12 cellular contexts compared by ENCODE assay signal in genomic region chr11:76602431-76602861, GRCh38.
DNase-seq lines count a peak whose midpoint lies in the region; ATAC-seq and TF ChIP-seq lines count a peak whose summit lies in the region.
"Had no signal": no experiment of that assay in that cellular context is flagged by ENCODE, and none has a peak within 500 bp of the region (broad histone marks: within the 10 kb centered on the region; RNA-seq: fewer than 3 reads in every experiment).

No MANE protein-coding gene starts in this region.

- no peaks in the 10 kb centered on the region for H3K27me3 ChIP-seq in H7 (ENCODE audit: control insufficient read depth, insufficient read depth, low read length)
- H3K27me3 ChIP-seq in hepatocyte, result no peaks in the 10 kb centered on the region
- no peaks in the 10 kb centered on the region for H3K27me3 ChIP-seq in smooth muscle cell (ENCODE audit: low read depth)

- H3K79me2 ChIP-seq in hepatocyte, result no peaks in the 10 kb centered on the region
- no peaks in the 10 kb centered on the region for H3K79me2 ChIP-seq in smooth muscle cell (ENCODE audit: low read depth)

- H3K9me3 ChIP-seq in hepatocyte (ENCODE audit: low read depth) (no peaks in the 10 kb centered on the region), smooth muscle cell (replicated peaks; ENCODE audit: low read depth) (no peaks in the 10 kb centered on the region)

- H3K36me3 ChIP-seq in H7 (replicated peaks; ENCODE audit: control insufficient read depth, insufficient read depth, low read length) (no peaks in the 10 kb centered on the region), hepatocyte (replicated peaks; ENCODE audit: insufficient read depth, low read depth) (no peaks in the 10 kb centered on the region), smooth muscle cell (ENCODE audit: low read depth) (no peaks in the 10 kb centered on the region)

- H2AFZ ChIP-seq in hepatocyte, result no peak overlapping the region
- no peak overlapping the region for H2AFZ ChIP-seq in smooth muscle cell (ENCODE audit: low read depth)
- H2AFZ ChIP-seq: GM23338 had no signal

- no peak overlapping the region for H3K4me3 ChIP-seq in H7 (ENCODE audit: insufficient read depth, low read depth, low read length)
- no peak overlapping the region for H3K4me3 ChIP-seq in hepatocyte
- no peak overlapping the region for H3K4me3 ChIP-seq in smooth muscle cell
- H3K4me3 ChIP-seq: GM23338 had no signal

- no peaks in the 10 kb centered on the region for H4K20me1 ChIP-seq in hepatocyte (ENCODE audit: insufficient read depth, poor library complexity, severe bottlenecking)
- no peaks in the 10 kb centered on the region for H4K20me1 ChIP-seq in smooth muscle cell (ENCODE audit: low read depth)

- TF ChIP-seq CTCF in hepatocyte (IDR thresholded peaks at IDR 0.05; ENCODE audit: poor library complexity) (no peak), smooth muscle cell (IDR thresholded peaks at IDR 0.05; ENCODE audit: borderline replicate concordance, insufficient read depth, poor library complexity, severe bottlenecking) (no peak)

- no peaks in the 10 kb centered on the region for H3K9me2 ChIP-seq in hepatocyte (replicated peaks; ENCODE audit: insufficient read depth)

- WGBS in hepatocyte (ENCODE audit: low lambda C conversion rate, missing lambda C conversion rate), result 45% methylated on average over 8 of the region's 8 CpGs
- WGBS in smooth muscle cell (ENCODE audit: low lambda C conversion rate), result 43% methylated on average over 7 of the region's 8 CpGs

- ATAC-seq in HG02623 (IDR thresholded peaks at IDR 0.05; ENCODE audit: unreplicated experiment), result no peak
- ATAC-seq: GM23338 had no signal

- H3K4me2 ChIP-seq in hepatocyte (no peak overlapping the region), smooth muscle cell (peak overlapping the region; percentile 47)
- H3K4me2 ChIP-seq: GM23338 had no signal

- H3K4me1 ChIP-seq in hepatocyte (ENCODE audit: insufficient read depth) (peaks cover 19% of the 10 kb centered on the region), smooth muscle cell (ENCODE audit: low read depth) (no peaks in the 10 kb centered on the region)

- no peak overlapping the region for H3K9ac ChIP-seq in smooth muscle cell (ENCODE audit: low read depth)

- H3K27ac ChIP-seq in hepatocyte (peak overlapping the region; percentile 80), smooth muscle cell (ENCODE audit: low read depth) (no peak overlapping the region)

- no peaks in the 10 kb centered on the region for H3F3A ChIP-seq in smooth muscle cell (ENCODE audit: low read depth)

- DNase-seq in H7 (peak; percentile 27), amniotic epithelial cell (ENCODE audit: low read depth) (peak; percentile 57), hepatocyte (ENCODE audit: low spot score) (peak; percentile 59), smooth muscle cell (lab: John Stamatoyannopoulos, UW; ENCODE audit: unreplicated experiment) (no peak), HK-2 (ENCODE audit: unreplicated experiment) (no peak), C1 segment of cervical spinal cord (lab: John Stamatoyannopoulos, UW) (no peak)
- no peak for DNase-seq in activated CD4-positive, CD25-positive, alpha-beta regulatory T cell (lab: John Stamatoyannopoulos, UW)
- DNase-seq: activated effector memory CD4-positive, alpha-beta T cell treated with Interleukin-2 at 50 U/mL for 16 hours; DND-41; NK-92 treated with Interleukin-12 subunit alpha and Interleukin-12 subunit beta, amount 100 ng/mL, for 24 hours had no signal

Comparison
In these comparisons a context has a peak if more than half of its experiments do, and no peak if none do; other contexts are left out.
1. DNase-seq: peak in H7 (single experiment), amniotic epithelial cell (single experiment) and hepatocyte (single experiment); none in smooth muscle cell (single experiment), activated CD4-positive, CD25-positive, alpha-beta regulatory T cell (0 of 4), HK-2 (single experiment) and C1 segment of cervical spinal cord (0 of 14).